In the genomic region with DNA sequence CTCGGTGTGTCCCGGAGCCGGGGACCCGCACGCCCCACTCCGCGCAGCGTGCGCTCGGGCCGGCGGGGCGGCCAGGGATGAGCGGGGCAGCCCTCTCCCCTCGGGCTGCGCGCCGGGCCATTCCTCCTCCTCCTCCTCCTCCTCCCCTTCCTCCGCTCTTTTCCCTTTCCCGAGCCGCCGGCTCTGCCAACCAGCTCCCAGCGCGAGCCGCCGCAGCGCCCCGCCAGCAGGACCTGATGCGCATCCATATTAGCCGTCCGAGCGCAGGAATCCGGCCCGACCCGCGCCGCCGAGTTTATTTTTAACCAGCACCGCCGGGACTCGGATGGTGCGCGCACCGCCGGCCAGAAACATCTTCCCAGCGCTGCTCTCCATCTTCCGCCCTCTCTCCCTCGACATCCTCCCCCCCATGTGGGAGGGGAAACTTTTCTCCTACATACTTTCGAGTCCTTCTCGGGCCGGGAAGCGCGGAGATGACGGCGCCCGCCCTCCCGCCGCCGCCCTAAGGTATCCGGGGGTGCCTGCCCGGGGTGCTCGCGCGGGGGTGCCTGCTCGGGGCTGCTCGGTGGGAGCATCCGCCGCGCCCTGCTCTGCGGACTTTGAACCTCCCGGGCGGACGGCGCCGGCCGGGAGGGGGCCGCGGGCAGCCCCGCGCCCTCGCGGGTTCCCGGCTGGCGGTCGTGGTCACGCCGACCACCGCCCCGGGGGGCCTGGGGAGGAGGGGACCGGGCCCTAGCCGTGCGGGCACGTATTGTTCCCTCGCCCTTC, we compare ENCODE assay signal across 1 cellular context.
TF ChIP-seq lines count a peak whose summit lies in the region.

No MANE protein-coding gene starts in this region.

TF ChIP-seq in HepG2, 621 proteins besides CTCF, POLR2A, EP300 and RAD21 (continued from another document and continues in another):
- TF ChIP-seq, protein P1, sequence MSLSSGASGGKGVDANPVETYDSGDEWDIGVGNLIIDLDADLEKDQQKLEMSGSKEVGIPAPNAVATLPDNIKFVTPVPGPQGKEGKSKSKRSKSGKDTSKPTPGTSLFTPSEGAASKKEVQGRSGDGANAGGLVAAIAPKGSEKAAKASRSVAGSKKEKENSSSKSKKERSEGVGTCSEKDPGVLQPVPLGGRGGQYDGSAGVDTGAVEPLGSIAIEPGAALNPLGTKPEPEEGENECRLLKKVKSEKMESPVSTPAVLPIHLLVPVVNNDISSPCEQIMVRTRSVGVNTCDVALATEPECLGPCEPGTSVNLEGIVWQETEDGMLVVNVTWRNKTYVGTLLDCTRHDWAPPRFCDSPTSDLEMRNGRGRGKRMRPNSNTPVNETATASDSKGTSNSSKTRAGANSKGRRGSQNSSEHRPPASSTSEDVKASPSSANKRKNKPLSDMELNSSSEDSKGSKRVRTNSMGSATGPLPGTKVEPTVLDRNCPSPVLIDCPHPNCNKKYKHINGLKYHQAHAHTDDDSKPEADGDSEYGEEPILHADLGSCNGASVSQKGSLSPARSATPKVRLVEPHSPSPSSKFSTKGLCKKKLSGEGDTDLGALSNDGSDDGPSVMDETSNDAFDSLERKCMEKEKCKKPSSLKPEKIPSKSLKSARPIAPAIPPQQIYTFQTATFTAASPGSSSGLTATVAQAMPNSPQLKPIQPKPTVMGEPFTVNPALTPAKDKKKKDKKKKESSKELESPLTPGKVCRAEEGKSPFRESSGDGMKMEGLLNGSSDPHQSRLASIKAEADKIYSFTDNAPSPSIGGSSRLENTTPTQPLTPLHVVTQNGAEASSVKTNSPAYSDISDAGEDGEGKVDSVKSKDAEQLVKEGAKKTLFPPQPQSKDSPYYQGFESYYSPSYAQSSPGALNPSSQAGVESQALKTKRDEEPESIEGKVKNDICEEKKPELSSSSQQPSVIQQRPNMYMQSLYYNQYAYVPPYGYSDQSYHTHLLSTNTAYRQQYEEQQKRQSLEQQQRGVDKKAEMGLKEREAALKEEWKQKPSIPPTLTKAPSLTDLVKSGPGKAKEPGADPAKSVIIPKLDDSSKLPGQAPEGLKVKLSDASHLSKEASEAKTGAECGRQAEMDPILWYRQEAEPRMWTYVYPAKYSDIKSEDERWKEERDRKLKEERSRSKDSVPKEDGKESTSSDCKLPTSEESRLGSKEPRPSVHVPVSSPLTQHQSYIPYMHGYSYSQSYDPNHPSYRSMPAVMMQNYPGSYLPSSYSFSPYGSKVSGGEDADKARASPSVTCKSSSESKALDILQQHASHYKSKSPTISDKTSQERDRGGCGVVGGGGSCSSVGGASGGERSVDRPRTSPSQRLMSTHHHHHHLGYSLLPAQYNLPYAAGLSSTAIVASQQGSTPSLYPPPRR (CRISPR knock-in tag; IDR thresholded peaks at IDR 0.05; ENCODE audit: borderline replicate concordance) = peak; percentile 28; the same call in 1 of the 2 replicates
- no peak for TF ChIP-seq SRSF1 (optimal IDR thresholded peaks at IDR 0.05; ENCODE audit: low read depth, low read length)
- no peak; the same call in 1 of the 2 replicates for TF ChIP-seq SSRP1 (CRISPR knock-in tag; IDR thresholded peaks at IDR 0.05)
- peak; percentile 70 for TF ChIP-seq KDM5A (IDR thresholded peaks at IDR 0.05; ENCODE audit: borderline replicate concordance, low read length)
- peak; percentile 60; the same call in 1 of the 2 replicates for TF ChIP-seq ZNF614 (CRISPR knock-in tag; IDR thresholded peaks at IDR 0.05; ENCODE audit: borderline replicate concordance)
- TF ChIP-seq, protein P2, sequence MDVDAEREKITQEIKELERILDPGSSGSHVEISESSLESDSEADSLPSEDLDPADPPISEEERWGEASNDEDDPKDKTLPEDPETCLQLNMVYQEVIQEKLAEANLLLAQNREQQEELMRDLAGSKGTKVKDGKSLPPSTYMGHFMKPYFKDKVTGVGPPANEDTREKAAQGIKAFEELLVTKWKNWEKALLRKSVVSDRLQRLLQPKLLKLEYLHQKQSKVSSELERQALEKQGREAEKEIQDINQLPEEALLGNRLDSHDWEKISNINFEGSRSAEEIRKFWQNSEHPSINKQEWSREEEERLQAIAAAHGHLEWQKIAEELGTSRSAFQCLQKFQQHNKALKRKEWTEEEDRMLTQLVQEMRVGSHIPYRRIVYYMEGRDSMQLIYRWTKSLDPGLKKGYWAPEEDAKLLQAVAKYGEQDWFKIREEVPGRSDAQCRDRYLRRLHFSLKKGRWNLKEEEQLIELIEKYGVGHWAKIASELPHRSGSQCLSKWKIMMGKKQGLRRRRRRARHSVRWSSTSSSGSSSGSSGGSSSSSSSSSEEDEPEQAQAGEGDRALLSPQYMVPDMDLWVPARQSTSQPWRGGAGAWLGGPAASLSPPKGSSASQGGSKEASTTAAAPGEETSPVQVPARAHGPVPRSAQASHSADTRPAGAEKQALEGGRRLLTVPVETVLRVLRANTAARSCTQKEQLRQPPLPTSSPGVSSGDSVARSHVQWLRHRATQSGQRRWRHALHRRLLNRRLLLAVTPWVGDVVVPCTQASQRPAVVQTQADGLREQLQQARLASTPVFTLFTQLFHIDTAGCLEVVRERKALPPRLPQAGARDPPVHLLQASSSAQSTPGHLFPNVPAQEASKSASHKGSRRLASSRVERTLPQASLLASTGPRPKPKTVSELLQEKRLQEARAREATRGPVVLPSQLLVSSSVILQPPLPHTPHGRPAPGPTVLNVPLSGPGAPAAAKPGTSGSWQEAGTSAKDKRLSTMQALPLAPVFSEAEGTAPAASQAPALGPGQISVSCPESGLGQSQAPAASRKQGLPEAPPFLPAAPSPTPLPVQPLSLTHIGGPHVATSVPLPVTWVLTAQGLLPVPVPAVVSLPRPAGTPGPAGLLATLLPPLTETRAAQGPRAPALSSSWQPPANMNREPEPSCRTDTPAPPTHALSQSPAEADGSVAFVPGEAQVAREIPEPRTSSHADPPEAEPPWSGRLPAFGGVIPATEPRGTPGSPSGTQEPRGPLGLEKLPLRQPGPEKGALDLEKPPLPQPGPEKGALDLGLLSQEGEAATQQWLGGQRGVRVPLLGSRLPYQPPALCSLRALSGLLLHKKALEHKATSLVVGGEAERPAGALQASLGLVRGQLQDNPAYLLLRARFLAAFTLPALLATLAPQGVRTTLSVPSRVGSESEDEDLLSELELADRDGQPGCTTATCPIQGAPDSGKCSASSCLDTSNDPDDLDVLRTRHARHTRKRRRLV (CRISPR knock-in tag; IDR thresholded peaks at IDR 0.05) = peak; percentile 32; the same call in 1 of the 2 replicates
- peak; percentile 92 for TF ChIP-seq RBFOX2 (IDR thresholded peaks at IDR 0.05; ENCODE audit: low read depth, low read length)
- TF ChIP-seq NR1H2 (CRISPR knock-in tag; IDR thresholded peaks at IDR 0.05; ENCODE audit: borderline replicate concordance, low read depth) = no peak
- TF ChIP-seq SMARCC2 (IDR thresholded peaks at IDR 0.05) = no peak
- TF ChIP-seq FOXP1 (IDR thresholded peaks at IDR 0.05) = no peak
- 0 out of 2 replicates have a peak, but pooled peaks have one; percentile 12 for TF ChIP-seq FOXP1 (CRISPR knock-in tag; IDR thresholded peaks at IDR 0.05)
- 0 out of 2 replicates have a peak, but pooled peaks have one; percentile 13 for TF ChIP-seq ZFYVE20 (CRISPR knock-in tag; IDR thresholded peaks at IDR 0.05; ENCODE audit: borderline replicate concordance, low read depth)
- TF ChIP-seq PCBP1 (IDR thresholded peaks at IDR 0.05; ENCODE audit: borderline replicate concordance, low read depth, low read length) = 0 out of 2 replicates have a peak, but pooled peaks have one; percentile 20
- peak; percentile 17; the same call in 1 of the 2 replicates for TF ChIP-seq NAIF1 (CRISPR knock-in tag; IDR thresholded peaks at IDR 0.05; ENCODE audit: borderline replicate concordance)
- TF ChIP-seq JDP2 (CRISPR knock-in tag; IDR thresholded peaks at IDR 0.05; ENCODE audit: borderline replicate concordance) = no peak
- no peak for TF ChIP-seq SIX1 (CRISPR knock-in tag; IDR thresholded peaks at IDR 0.05; ENCODE audit: borderline replicate concordance)
- TF ChIP-seq, protein P3, sequence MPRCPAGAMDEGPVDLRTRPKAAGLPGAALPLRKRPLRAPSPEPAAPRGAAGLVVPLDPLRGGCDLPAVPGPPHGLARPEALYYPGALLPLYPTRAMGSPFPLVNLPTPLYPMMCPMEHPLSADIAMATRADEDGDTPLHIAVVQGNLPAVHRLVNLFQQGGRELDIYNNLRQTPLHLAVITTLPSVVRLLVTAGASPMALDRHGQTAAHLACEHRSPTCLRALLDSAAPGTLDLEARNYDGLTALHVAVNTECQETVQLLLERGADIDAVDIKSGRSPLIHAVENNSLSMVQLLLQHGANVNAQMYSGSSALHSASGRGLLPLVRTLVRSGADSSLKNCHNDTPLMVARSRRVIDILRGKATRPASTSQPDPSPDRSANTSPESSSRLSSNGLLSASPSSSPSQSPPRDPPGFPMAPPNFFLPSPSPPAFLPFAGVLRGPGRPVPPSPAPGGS (CRISPR knock-in tag; IDR thresholded peaks at IDR 0.05) = no peak
- peak; percentile 18; the same call in 1 of the 3 replicates for TF ChIP-seq MXI1 (IDR thresholded peaks at IDR 0.05; ENCODE audit: borderline replicate concordance, low read depth, low read length)
- TF ChIP-seq ZC3H13 (CRISPR knock-in tag; IDR thresholded peaks at IDR 0.05) = peak; percentile 76; the same call in 1 of the 2 replicates
- TF ChIP-seq IKZF4 (CRISPR knock-in tag; IDR thresholded peaks at IDR 0.05; ENCODE audit: borderline replicate concordance, low read depth, not compliant biosample characterization) = no peak
- 0 out of 2 replicates have a peak, but pooled peaks have one; percentile 67 for TF ChIP-seq ZMAT3 (CRISPR knock-in tag; conservative IDR thresholded peaks at IDR 0.05)
- TF ChIP-seq, protein P4, sequence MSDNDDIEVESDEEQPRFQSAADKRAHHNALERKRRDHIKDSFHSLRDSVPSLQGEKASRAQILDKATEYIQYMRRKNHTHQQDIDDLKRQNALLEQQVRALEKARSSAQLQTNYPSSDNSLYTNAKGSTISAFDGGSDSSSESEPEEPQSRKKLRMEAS (IDR thresholded peaks at IDR 0.05) = peak; percentile 57
- no peak; the same call in 1 of the 2 replicates for TF ChIP-seq MAZ (IDR thresholded peaks at IDR 0.05; ENCODE audit: borderline replicate concordance, low read depth, low read length)
- TF ChIP-seq MAZ (CRISPR knock-in tag; IDR thresholded peaks at IDR 0.05; ENCODE audit: low read depth) = peak; percentile 73
- TF ChIP-seq PRMT3 (CRISPR knock-in tag; IDR thresholded peaks at IDR 0.05; ENCODE audit: borderline replicate concordance, low read depth) = no peak; the same call in 1 of the 2 replicates
- TF ChIP-seq, protein P5, sequence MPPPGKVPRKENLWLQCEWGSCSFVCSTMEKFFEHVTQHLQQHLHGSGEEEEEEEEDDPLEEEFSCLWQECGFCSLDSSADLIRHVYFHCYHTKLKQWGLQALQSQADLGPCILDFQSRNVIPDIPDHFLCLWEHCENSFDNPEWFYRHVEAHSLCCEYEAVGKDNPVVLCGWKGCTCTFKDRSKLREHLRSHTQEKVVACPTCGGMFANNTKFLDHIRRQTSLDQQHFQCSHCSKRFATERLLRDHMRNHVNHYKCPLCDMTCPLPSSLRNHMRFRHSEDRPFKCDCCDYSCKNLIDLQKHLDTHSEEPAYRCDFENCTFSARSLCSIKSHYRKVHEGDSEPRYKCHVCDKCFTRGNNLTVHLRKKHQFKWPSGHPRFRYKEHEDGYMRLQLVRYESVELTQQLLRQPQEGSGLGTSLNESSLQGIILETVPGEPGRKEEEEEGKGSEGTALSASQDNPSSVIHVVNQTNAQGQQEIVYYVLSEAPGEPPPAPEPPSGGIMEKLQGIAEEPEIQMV (CRISPR knock-in tag; IDR thresholded peaks at IDR 0.05; ENCODE audit: low read depth) = no peak; the same call in none of the 2 replicates
- no peak; the same call in 1 of the 2 replicates for TF ChIP-seq NFYB (CRISPR knock-in tag; IDR thresholded peaks at IDR 0.05)
- TF ChIP-seq SNAPC2 (CRISPR knock-in tag; IDR thresholded peaks at IDR 0.05) = no peak
- TF ChIP-seq ZIK1 (CRISPR knock-in tag; IDR thresholded peaks at IDR 0.05; ENCODE audit: borderline replicate concordance, low read depth) = no peak
- TF ChIP-seq, protein P6, sequence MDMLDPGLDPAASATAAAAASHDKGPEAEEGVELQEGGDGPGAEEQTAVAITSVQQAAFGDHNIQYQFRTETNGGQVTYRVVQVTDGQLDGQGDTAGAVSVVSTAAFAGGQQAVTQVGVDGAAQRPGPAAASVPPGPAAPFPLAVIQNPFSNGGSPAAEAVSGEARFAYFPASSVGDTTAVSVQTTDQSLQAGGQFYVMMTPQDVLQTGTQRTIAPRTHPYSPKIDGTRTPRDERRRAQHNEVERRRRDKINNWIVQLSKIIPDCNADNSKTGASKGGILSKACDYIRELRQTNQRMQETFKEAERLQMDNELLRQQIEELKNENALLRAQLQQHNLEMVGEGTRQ (IDR thresholded peaks at IDR 0.05; ENCODE audit: low read depth, low read length) = no peak
- TF ChIP-seq, protein P6 (CRISPR knock-in tag; IDR thresholded peaks at IDR 0.05; ENCODE audit: borderline replicate concordance) = no peak; the same call in 1 of the 2 replicates
- peak; percentile 7 for TF ChIP-seq TEAD3 (CRISPR knock-in tag; optimal IDR thresholded peaks at IDR 0.05; ENCODE audit: borderline replicate concordance)
- TF ChIP-seq, protein P7, sequence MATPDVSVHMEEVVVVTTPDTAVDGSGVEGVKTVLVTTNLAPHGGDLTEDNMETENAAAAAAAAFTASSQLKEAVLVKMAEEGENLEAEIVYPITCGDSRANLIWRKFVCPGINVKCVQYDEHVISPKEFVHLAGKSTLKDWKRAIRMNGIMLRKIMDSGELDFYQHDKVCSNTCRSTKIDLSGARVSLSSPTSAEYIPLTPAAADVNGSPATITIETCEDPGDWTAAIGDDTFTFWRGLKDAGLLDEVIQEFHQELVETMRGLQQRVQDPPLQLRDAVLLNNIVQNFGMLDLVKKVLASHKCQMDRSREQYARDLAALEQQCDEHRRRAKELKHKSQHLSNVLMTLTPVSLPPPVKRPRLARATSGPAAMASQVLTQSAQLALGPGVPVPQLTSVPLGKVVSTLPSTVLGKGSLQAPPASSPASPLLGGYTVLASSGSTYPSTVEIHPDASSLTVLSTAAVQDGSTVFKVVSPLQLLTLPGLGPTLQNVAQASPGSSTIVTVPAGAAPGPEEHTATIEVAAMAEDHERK (CRISPR knock-in tag; IDR thresholded peaks at IDR 0.05; ENCODE audit: low read depth) = no peak
- TF ChIP-seq ZBTB8A (CRISPR knock-in tag; IDR thresholded peaks at IDR 0.05; ENCODE audit: borderline replicate concordance, low read depth) = no peak
- no peak; the same call in 1 of the 2 replicates for TF ChIP-seq ZNF746 (CRISPR knock-in tag; IDR thresholded peaks at IDR 0.05)
- TF ChIP-seq ZNF644 (CRISPR knock-in tag; IDR thresholded peaks at IDR 0.05; ENCODE audit: low read depth) = no peak
- TF ChIP-seq ZNF724P (CRISPR knock-in tag; IDR thresholded peaks at IDR 0.05; ENCODE audit: borderline replicate concordance) = 0 out of 2 replicates have a peak, but pooled peaks have one; percentile 19
- TF ChIP-seq CHD4 (IDR thresholded peaks at IDR 0.05; ENCODE audit: borderline replicate concordance, low read length) = no peak
- TF ChIP-seq ZNF432 (CRISPR knock-in tag; IDR thresholded peaks at IDR 0.05; ENCODE audit: borderline replicate concordance) = no peak
- TF ChIP-seq NFATC3 (CRISPR knock-in tag; IDR thresholded peaks at IDR 0.05) = no peak
- no peak for TF ChIP-seq NFKBIZ (CRISPR knock-in tag; IDR thresholded peaks at IDR 0.05)
- no peak for TF ChIP-seq ZNF607 (CRISPR knock-in tag; IDR thresholded peaks at IDR 0.05; ENCODE audit: borderline replicate concordance)
- TF ChIP-seq KLF13 (CRISPR knock-in tag; IDR thresholded peaks at IDR 0.05) = no peak
